12 cellular contexts compared by ENCODE assay signal in the genomic region with DNA sequence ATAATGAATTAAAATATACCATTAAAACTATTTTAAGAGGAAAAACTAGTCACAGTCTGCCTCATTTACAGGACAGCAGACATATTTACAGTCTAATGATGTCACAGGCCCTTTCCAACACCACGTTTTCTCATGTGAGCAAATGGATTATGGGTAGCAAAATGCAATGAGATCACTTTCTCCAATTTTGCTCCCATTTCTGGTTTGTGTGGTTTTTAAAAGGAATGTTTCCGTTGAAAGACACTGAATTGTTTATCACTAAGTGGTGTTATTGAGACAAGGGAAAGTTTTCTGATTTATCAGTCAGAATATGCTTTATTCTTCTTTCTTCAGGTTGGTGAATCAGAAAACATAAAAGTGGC. TPM values are rescaled to one million over a fixed set of nuclear protein-coding genes. Genes with fewer than 3 reads are reported as not detected.
DNase-seq lines count a peak whose midpoint lies in the region; ATAC-seq and TF ChIP-seq lines count a peak whose summit lies in the region.
"Had no signal": no experiment of that assay in that cellular context is flagged by ENCODE, and none has a peak within 500 bp of the region (broad histone marks: within the 10 kb centered on the region; RNA-seq: fewer than 3 reads in every experiment).

No MANE protein-coding gene starts in this region.

- H3K27ac ChIP-seq in thyroid gland (peak overlapping the region in 1 of 3 donors; percentile 100), body of pancreas (no peak overlapping the region)

- no peak for ATAC-seq in activated naive CD8-positive, alpha-beta T cell treated with anti-CD3 and anti-CD28 coated beads, Interleukin-2, amount 50 U/mL, for 24 hours
- no peak for ATAC-seq in body of pancreas

- H3K36me3 Mint-ChIP-seq in activated naive CD8-positive, alpha-beta T cell treated with anti-CD3 and anti-CD28 coated beads, Interleukin-2, amount 50 U/mL, for 24 hours (ENCODE audit: low read depth), result peaks cover 9% of the 10 kb centered on the region
- no peaks in the 10 kb centered on the region for H3K36me3 Mint-ChIP-seq in nephron progenitor cell (ENCODE audit: low read depth)

- no peaks in the 10 kb centered on the region for H3K9me3 ChIP-seq in thyroid gland
- H3K9me3 ChIP-seq in body of pancreas, result no peaks in the 10 kb centered on the region
- H3K9me3 ChIP-seq: esophagus squamous epithelium, tibial artery had no signal

- DNase-seq in G401 (ENCODE audit: low spot score) (peak; percentile 6), M059J (ENCODE audit: low read depth) (peak; percentile 32), nephron progenitor cell (no peak), thyroid gland (no peak), body of pancreas (no peak), globus pallidus (ENCODE audit: low spot score) (no peak)
- DNase-seq in activated naive CD8-positive, alpha-beta T cell treated with anti-CD3 and anti-CD28 coated beads, Interleukin-2, amount 50 U/mL, for 24 hours, result no peak
- DNase-seq: esophagus squamous epithelium, kidney, NCI-H1048, NCI-H524, tibial artery had no signal

- no peaks in the 10 kb centered on the region for H3K9me3 Mint-ChIP-seq in activated naive CD8-positive, alpha-beta T cell treated with anti-CD3 and anti-CD28 coated beads, Interleukin-2, amount 50 U/mL, for 24 hours
- no peaks in the 10 kb centered on the region for H3K9me3 Mint-ChIP-seq in nephron progenitor cell

- H3K27ac Mint-ChIP-seq in activated naive CD8-positive, alpha-beta T cell treated with anti-CD3 and anti-CD28 coated beads, Interleukin-2, amount 50 U/mL, for 24 hours, result peak overlapping the region; percentile 96
- no peak overlapping the region for H3K27ac Mint-ChIP-seq in nephron progenitor cell

- in situ Hi-C loops in G401 (cut with HindIII; ENCODE audit: low sequenced_read_pairs), result no loop called here

- no peaks in the 10 kb centered on the region for H3K36me3 ChIP-seq in thyroid gland
- H3K36me3 ChIP-seq in body of pancreas (replicated peaks in 1 of 2; ENCODE audit: insufficient read depth in 1 of 2, low read depth in 2 of 2), result no peaks in the 10 kb centered on the region
- H3K36me3 ChIP-seq: esophagus squamous epithelium, tibial artery had no signal

- no peaks in the 10 kb centered on the region for H3K27me3 Mint-ChIP-seq in activated naive CD8-positive, alpha-beta T cell treated with anti-CD3 and anti-CD28 coated beads, Interleukin-2, amount 50 U/mL, for 24 hours
- H3K27me3 Mint-ChIP-seq in nephron progenitor cell (ENCODE audit: low read depth, poor library complexity), result no peaks in the 10 kb centered on the region

- WGBS in thyroid gland, 2 donors, result 68 to 80% methylated on average over 2 of the region's 2 CpGs
- WGBS in body of pancreas, 2 donors, result 58 to 68% methylated on average over 2 of the region's 2 CpGs

- peaks cover 59% of the 10 kb centered on the region for H3K4me1 Mint-ChIP-seq in activated naive CD8-positive, alpha-beta T cell treated with anti-CD3 and anti-CD28 coated beads, Interleukin-2, amount 50 U/mL, for 24 hours
- peaks cover 25% of the 10 kb centered on the region for H3K4me1 Mint-ChIP-seq in nephron progenitor cell

- TF ChIP-seq POLR2A in thyroid gland (IDR thresholded peaks at IDR 0.05) (no peak), body of pancreas (IDR thresholded peaks at IDR 0.05) (no peak)

- H3K4me1 ChIP-seq in thyroid gland (peaks cover 13 to 15% of the 10 kb centered on the region in 2 donors), body of pancreas (peaks cover 27% of the 10 kb centered on the region)

- H3K4me3 ChIP-seq in thyroid gland (replicated peaks in 1 of 3) (no peak overlapping the region), body of pancreas (no peak overlapping the region)
- H3K4me3 ChIP-seq: esophagus squamous epithelium had no signal

- no peak for TF ChIP-seq CTCF in nephron progenitor cell (IDR thresholded peaks at IDR 0.05)
- no peak for TF ChIP-seq CTCF in thyroid gland (IDR thresholded peaks at IDR 0.05)
- TF ChIP-seq CTCF in body of pancreas (IDR thresholded peaks at IDR 0.05), result no peak

- peak overlapping the region; percentile 85 for H3K4me3 Mint-ChIP-seq in activated naive CD8-positive, alpha-beta T cell treated with anti-CD3 and anti-CD28 coated beads, Interleukin-2, amount 50 U/mL, for 24 hours
- H3K4me3 Mint-ChIP-seq in nephron progenitor cell, result peak overlapping the region; percentile 90

- intact Hi-C loops in thyroid gland (cut with DNase I), result loop anchor here (10.0 kb wide), 1 partner anchor 51 kb away; no protein-coding TSS in a partner anchor
- intact Hi-C loops in body of pancreas (cut with DNase I), result no loop called here

- no peaks in the 10 kb centered on the region for H3K27me3 ChIP-seq in thyroid gland
- H3K27me3 ChIP-seq in body of pancreas, result no peaks in the 10 kb centered on the region
- H3K27me3 ChIP-seq: esophagus squamous epithelium, tibial artery had no signal

RNA-seq across cellular contexts. Expression of a gene that starts 11.4 kb away (rescaled TPM):
- total RNA-seq in G401 (2014; rRNA removed; shearing (Covaris generic)), result not detected in 2 replicates
- 0.20 TPM in 1 of 2 replicates, not detected in the other for total RNA-seq in M059J (2014; rRNA removed; shearing (Covaris generic))
- total RNA-seq in thyroid gland (1 to 10 TPM; 4.2 to 7.5 (median 5.0) TPM), body of pancreas (1 to 10 TPM; 1.0 to 5.9 TPM)

Comparison
In these comparisons a context has a peak if more than half of its experiments do, and no peak if none do; other contexts are left out.
1. DNase-seq: peak in G401 (single experiment) and M059J (single experiment); none in activated naive CD8-positive, alpha-beta T cell treated with anti-CD3 and anti-CD28 coated beads, Interleukin-2, amount 50 U/mL, for 24 hours (single experiment), nephron progenitor cell (single experiment), thyroid gland (0 of 2), body of pancreas (0 of 4) and globus pallidus (single experiment).